In genomic region chr10:2784766-2785165, GRCh38 we compare ENCODE assay signal across 3 cellular contexts.
"Had no signal": no experiment of that assay in that cellular context is flagged by ENCODE, and none has a peak within 500 bp of the region (broad histone marks: within the 10 kb centered on the region; RNA-seq: fewer than 3 reads in every experiment).

No MANE protein-coding gene starts in this region.

- ATAC-seq: GM12878 had no signal

- H3K4me3 ChIP-seq: GM12878 had no signal

- DNase-seq: GDM1, GF-D8 had no signal
